Comparison of ENCODE assay signal across 13 cellular contexts in genomic region chr11:14768789-14769188, GRCh38.
A peak's percentile ranks its signal among the peaks of the same experiment; 100 is the strongest.
DNase-seq lines count a peak whose midpoint lies in the region; ATAC-seq and TF ChIP-seq lines count a peak whose summit lies in the region.
"Had no signal": no experiment of that assay in that cellular context is flagged by ENCODE, and none has a peak within 500 bp of the region (broad histone marks: within the 10 kb centered on the region; RNA-seq: fewer than 3 reads in every experiment).

No MANE protein-coding gene starts in this region.

- H3K4me1 Mint-ChIP-seq in T-helper 17 cell: peaks cover 24% of the 10 kb centered on the region

- no peaks in the 10 kb centered on the region for H3K27me3 ChIP-seq in DOHH2 (ENCODE audit: control insufficient read depth, low read length)
- H3K27me3 ChIP-seq in esophagus muscularis mucosa: no peaks in the 10 kb centered on the region
- no peaks in the 10 kb centered on the region for H3K27me3 ChIP-seq in thyroid gland
- H3K27me3 ChIP-seq: Peyer's patch, tibial artery had no signal

- H3K4me2 ChIP-seq in DOHH2 (ENCODE audit: low read length): peak overlapping the region; percentile 36

- H3K4me1 ChIP-seq in DOHH2 (ENCODE audit: control insufficient read depth, low read length) (peaks cover 62% of the 10 kb centered on the region), esophagus muscularis mucosa (peaks cover 0 to 3% (median 0%) of the 10 kb centered on the region in 4 donors), thyroid gland (no peaks in the 10 kb centered on the region)
- H3K4me1 ChIP-seq: Peyer's patch, tibial artery had no signal

- H3K27ac ChIP-seq in DOHH2 (ENCODE audit: low read depth, low read length) (peak overlapping the region; percentile 40), esophagus muscularis mucosa (replicated peaks in 1 of 4) (no peak overlapping the region), thyroid gland (no peak overlapping the region)
- H3K27ac ChIP-seq: Peyer's patch, tibial artery had no signal

- no peak for TF ChIP-seq POLR2A in esophagus muscularis mucosa (IDR thresholded peaks at IDR 0.05; ENCODE audit: low read depth)
- no peak for TF ChIP-seq POLR2A in thyroid gland (IDR thresholded peaks at IDR 0.05)

- no peaks in the 10 kb centered on the region for H3K9me2 ChIP-seq in DOHH2 (replicated peaks; ENCODE audit: control insufficient read depth, low read length)

- ATAC-seq in GM19025 (IDR thresholded peaks at IDR 0.05; ENCODE audit: low read depth, unreplicated experiment): peak; percentile 42
- ATAC-seq in HG02884 (IDR thresholded peaks at IDR 0.05; ENCODE audit: unreplicated experiment): peak; percentile 47
- ATAC-seq in T-helper 17 cell: peak; percentile 49

- TF ChIP-seq EP300 in esophagus muscularis mucosa (IDR thresholded peaks at IDR 0.05): no peak

- H3K9me3 ChIP-seq in DOHH2 (ENCODE audit: control insufficient read depth, insufficient read depth, low read length) (no peaks in the 10 kb centered on the region), T-helper 17 cell (ENCODE audit: control insufficient read depth, low read length, poor library complexity, severe bottlenecking) (no peaks in the 10 kb centered on the region), esophagus muscularis mucosa (no peaks in the 10 kb centered on the region), thyroid gland (no peaks in the 10 kb centered on the region)
- H3K9me3 ChIP-seq: Peyer's patch, tibial artery had no signal

- intact Hi-C loops in esophagus muscularis mucosa (cut with DNase I) (loop anchor here (10.0 kb wide), 1 partner anchor 234 kb away; no protein-coding TSS in a partner anchor), thyroid gland (cut with DNase I) (no loop called here)

- peak overlapping the region; percentile 5; the same call in 1 of the 2 replicates for H3K4me3 ChIP-seq in DOHH2 (ENCODE audit: low read length)
- no peak overlapping the region for H3K4me3 ChIP-seq in esophagus muscularis mucosa
- H3K4me3 ChIP-seq in thyroid gland (replicated peaks in 1 of 3): no peak overlapping the region
- H3K4me3 ChIP-seq: Peyer's patch, tibial artery had no signal

- H3K27me3 Mint-ChIP-seq in T-helper 17 cell: no peaks in the 10 kb centered on the region

- H3K79me2 ChIP-seq in DOHH2 (ENCODE audit: control insufficient read depth, low read length): no peaks in the 10 kb centered on the region

- TF ChIP-seq CTCF in DOHH2 (IDR thresholded peaks at IDR 0.05; ENCODE audit: low read depth, low read length, poor library complexity, severe bottlenecking): no peak
- TF ChIP-seq CTCF in esophagus muscularis mucosa (IDR thresholded peaks at IDR 0.05): no peak
- TF ChIP-seq CTCF in thyroid gland (IDR thresholded peaks at IDR 0.05): no peak

- peaks cover 2% of the 10 kb centered on the region for H3K36me3 Mint-ChIP-seq in T-helper 17 cell (ENCODE audit: low read depth)

- H3F3A ChIP-seq in DOHH2 (ENCODE audit: control insufficient read depth, insufficient read depth): peaks cover 4% of the 10 kb centered on the region

- H3K36me3 ChIP-seq in DOHH2 (ENCODE audit: control insufficient read depth, low read length) (no peaks in the 10 kb centered on the region), esophagus muscularis mucosa (no peaks in the 10 kb centered on the region), thyroid gland (no peaks in the 10 kb centered on the region)
- H3K36me3 ChIP-seq: Peyer's patch, tibial artery had no signal

- H3K4me3 Mint-ChIP-seq in T-helper 17 cell: no peak overlapping the region

- DNase-seq in T-helper 17 cell (no peak), DMS79 treated with DMSO at 0.1 percent for 48 hours (lab: John Stamatoyannopoulos, UW) (no peak), NCI-H1048 (lab: John Stamatoyannopoulos, UW) (no peak), esophagus muscularis mucosa (ENCODE audit: extremely low spot score) (no peak), thyroid gland (no peak)
- DNase-seq: activated CD4-positive, alpha-beta T cell treated with anti-CD3 and anti-CD28 coated beads for 4 hours; COR-L47; glutamatergic neuron; Peyer's patch; tibial artery had no signal

- 81% methylated on average over 1 of the region's 1 CpG for WGBS in esophagus muscularis mucosa
- WGBS in thyroid gland, 2 donors: 74 to 92% methylated on average over 1 of the region's 1 CpG

- peak overlapping the region; percentile 94 for H3K27ac Mint-ChIP-seq in T-helper 17 cell

- H4K20me1 ChIP-seq in DOHH2 (ENCODE audit: control insufficient read depth, insufficient read depth, low read depth, low read length): no peaks in the 10 kb centered on the region
